ENCODE assay signal across 26 cellular contexts in the genomic region with DNA sequence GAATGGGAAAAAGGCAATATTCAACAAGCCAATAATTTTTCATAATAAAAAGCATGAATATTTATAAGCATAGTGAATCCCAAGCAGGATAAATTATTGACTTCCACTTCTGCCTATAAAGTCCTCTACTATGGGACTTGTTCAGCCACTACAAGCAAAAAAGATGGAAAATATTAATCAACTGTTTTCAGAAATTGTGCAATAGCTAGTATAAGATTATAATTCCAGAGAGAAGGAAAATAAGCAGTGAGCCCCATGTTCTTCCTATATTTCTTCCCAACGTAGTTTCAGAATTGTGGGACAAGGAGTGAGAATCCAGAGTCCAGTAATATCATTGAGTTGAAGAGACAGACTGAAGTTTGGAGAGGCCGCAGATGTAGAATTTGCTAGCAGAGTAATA.
"Had no signal": no experiment of that assay in that cellular context is flagged by ENCODE, and none has a peak within 500 bp of the region (broad histone marks: within the 10 kb centered on the region; RNA-seq: fewer than 3 reads in every experiment).

No MANE protein-coding gene starts in this region.

- H3K9me3 Mint-ChIP-seq: immature natural killer cell; naive thymus-derived CD8-positive, alpha-beta T cell; neural crest cell had no signal

- ATAC-seq: left colon; left lung; lower lobe of right lung; naive thymus-derived CD8-positive, alpha-beta T cell; sciatic nerve; stimulated activated naive B cell treated with anti-CD40 and anti-IgM and Interleukin-4, amounts not matched to agents 10 μg/mL and 1 μg/mL and 100 μg/mL, for 72 hours; stimulated activated naive CD8-positive, alpha-beta T cell treated with anti-CD3 and anti-CD28 coated beads, Interleukin-15, Interleukin-2, amounts not matched to agents 100 U/mL and 50 U/mL, for 24 hours had no signal

- H3K27ac Mint-ChIP-seq: progenitor cell of endocrine pancreas; stimulated activated naive B cell treated with anti-CD40 and anti-IgM and Interleukin-4, amounts not matched to agents 10 μg/mL and 1 μg/mL and 100 μg/mL, for 72 hours had no signal

- H3K27me3 Mint-ChIP-seq: naive thymus-derived CD8-positive, alpha-beta T cell; progenitor cell of endocrine pancreas; stimulated activated naive B cell treated with anti-CD40 and anti-IgM and Interleukin-4, amounts not matched to agents 10 μg/mL and 1 μg/mL and 100 μg/mL, for 72 hours had no signal

- H3K9me3 ChIP-seq: left lung, lower lobe of right lung, right atrium auricular region, stomach, testis, thyroid gland, transverse colon, upper lobe of left lung, vagina had no signal

- H3K36me3 Mint-ChIP-seq: immature natural killer cell; naive thymus-derived CD8-positive, alpha-beta T cell had no signal

- DNase-seq: hypothalamus; immature natural killer cell; kidney; left colon; left lung; lower lobe of right lung; mammary epithelial cell; mesenchymal stem cell; naive thymus-derived CD8-positive, alpha-beta T cell; nucleus accumbens; stimulated activated CD4-positive, alpha-beta T cell treated with anti-CD3 and anti-CD28 coated beads, Interleukin-12 subunit alpha, Interleukin-12 subunit beta, amount 100 ng/mL, for 4 hours; stimulated activated CD4-positive, alpha-beta T cell treated with anti-CD3 and anti-CD28 coated beads, Interleukin-15, amount 100 ng/mL, for 24 hours; stimulated activated CD4-positive, alpha-beta T cell treated with anti-CD3 and anti-CD28 coated beads, Interleukin-2, amount 100 ng/mL, for 24 hours; stimulated activated CD4-positive, alpha-beta T cell treated with anti-CD3 and anti-CD28 coated beads, Interleukin-4, amount 100 ng/mL, for 1 hour; stimulated activated naive B cell treated with anti-CD40 and anti-IgM and Interleukin-4, amounts not matched to agents 10 μg/mL and 1 μg/mL and 100 μg/mL, for 72 hours; stimulated activated naive CD8-positive, alpha-beta T cell treated with anti-CD3 and anti-CD28 coated beads, Interleukin-15, Interleukin-2, amounts not matched to agents 100 U/mL and 50 U/mL, for 24 hours; stomach; testis; thyroid gland; transverse colon; upper lobe of left lung had no signal

- H3K4me3 Mint-ChIP-seq: immature natural killer cell; naive thymus-derived CD8-positive, alpha-beta T cell; neural crest cell; stimulated activated naive B cell treated with anti-CD40 and anti-IgM and Interleukin-4, amounts not matched to agents 10 μg/mL and 1 μg/mL and 100 μg/mL, for 72 hours had no signal

- H3K4me1 Mint-ChIP-seq: neural crest cell had no signal
